ENCODE assay signal across 10 cellular contexts in the genomic region with DNA sequence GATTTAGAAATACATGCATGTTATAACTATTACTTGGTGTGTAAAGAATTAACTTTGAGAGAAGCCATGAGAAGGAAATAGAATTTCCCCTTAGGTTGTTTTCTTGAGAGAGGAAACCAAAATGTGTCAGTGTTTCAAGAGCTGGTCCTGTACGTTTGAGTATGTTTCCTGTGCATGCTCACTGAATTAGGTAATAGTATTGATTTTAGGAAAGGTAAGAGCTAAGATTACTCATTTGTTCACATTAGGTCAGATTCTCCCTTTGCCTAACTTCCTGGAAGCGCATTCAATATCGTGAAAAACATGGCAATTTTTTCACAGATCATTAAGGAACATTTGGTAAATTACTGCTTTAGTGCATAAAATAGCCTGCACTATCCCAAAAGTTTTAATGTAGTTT. TPM values are rescaled to one million over a fixed set of nuclear protein-coding genes. Genes with fewer than 3 reads are reported as not detected.
DNase-seq lines count a peak whose midpoint lies in the region; ATAC-seq and TF ChIP-seq lines count a peak whose summit lies in the region.
"Had no signal": no experiment of that assay in that cellular context is flagged by ENCODE, and none has a peak within 500 bp of the region (broad histone marks: within the 10 kb centered on the region; RNA-seq: fewer than 3 reads in every experiment).

No MANE protein-coding gene starts in this region.

- H3K9me3 ChIP-seq in right lobe of liver, result no peaks in the 10 kb centered on the region
- H3K9me3 ChIP-seq: thyroid gland had no signal

- no peaks in the 10 kb centered on the region for H3K36me3 Mint-ChIP-seq in T-cell

- H3K36me3 ChIP-seq in right lobe of liver, result no peaks in the 10 kb centered on the region
- H3K36me3 ChIP-seq: thyroid gland had no signal

- no peak overlapping the region for H3K4me3 ChIP-seq in right lobe of liver
- H3K4me3 ChIP-seq: thyroid gland had no signal

- POLR2A ChIA-PET in T-cell (lab: Charles Lee), result interaction anchor here in 1 of 2 donors (0.6 kb wide), 1 partner anchor 12 kb away, joined by 5 read pairs; no protein-coding TSS in a partner anchor

- peaks cover 0 to 5% (median 0%) of the 10 kb centered on the region in 3 donors for H3K9me3 Mint-ChIP-seq in T-cell

- peaks cover 27 to 35% (median 31%) of the 10 kb centered on the region in 3 donors for H3K4me1 Mint-ChIP-seq in T-cell

- no peaks in the 10 kb centered on the region for H3K27me3 ChIP-seq in right lobe of liver
- H3K27me3 ChIP-seq: thyroid gland had no signal

- CTCF ChIA-PET in T-cell (lab: Charles Lee), result interaction anchor here (0.6 to 0.9 kb wide), 2 partner anchors 30 to 176 kb away, joined by 3 to 4 read pairs; no protein-coding TSS in a partner anchor

- 14% methylated on average over 3 of the region's 3 CpGs for WGBS in right lobe of liver (ENCODE audit: insufficient coverage, low coverage, low lambda C conversion rate, missing lambda C conversion rate)

- H3K27me3 Mint-ChIP-seq in T-cell, result no peaks in the 10 kb centered on the region

- peak overlapping the region; percentile 72 to 80 for H3K27ac Mint-ChIP-seq in T-cell
- H3K27ac Mint-ChIP-seq: nephron progenitor cell had no signal

- ATAC-seq in GM18861 (IDR thresholded peaks at IDR 0.05; ENCODE audit: unreplicated experiment) (peak; percentile 44), GM21825 (IDR thresholded peaks at IDR 0.05; ENCODE audit: unreplicated experiment) (peak; percentile 44), T-cell (replicated peaks in 1 of 4) (peak in 1 of 4 experiments; percentile 56), right lobe of liver (peak; percentile 84 to 91 (median 88))
- ATAC-seq: SK-N-SH treated with all-trans-retinoic acid at 6 μM for 48 hours had no signal

- intact Hi-C loops in right lobe of liver (cut with DNase I), result no loop called here

- DNase-seq in T-cell (no peak), right lobe of liver (no peak), caudate nucleus (lab: John Stamatoyannopoulos, UW) (no peak), NCI-H2227 treated with DMSO at 0.1 percent for 48 hours (lab: John Stamatoyannopoulos, UW) (no peak), GF-D8 (lab: John Stamatoyannopoulos, UW) (no peak)
- DNase-seq: nephron progenitor cell, thyroid gland had no signal

- peaks cover 0 to 15% (median 4%) of the 10 kb centered on the region in 4 donors for H3K4me1 ChIP-seq in right lobe of liver
- H3K4me1 ChIP-seq: thyroid gland had no signal

- H3K27ac ChIP-seq in right lobe of liver, result peak overlapping the region; percentile 6 to 65 (median 47)
- H3K27ac ChIP-seq in caudate nucleus (ENCODE audit: low read depth, low read length), result no peak overlapping the region
- H3K27ac ChIP-seq: thyroid gland had no signal

- peak; percentile 16 for TF ChIP-seq POLR2A in right lobe of liver (IDR thresholded peaks at IDR 0.05)

- no peak overlapping the region for H3K4me3 Mint-ChIP-seq in T-cell
- H3K4me3 Mint-ChIP-seq: nephron progenitor cell had no signal

- peak in 1 of 4 donors; percentile 18 for TF ChIP-seq CTCF in right lobe of liver (IDR thresholded peaks at IDR 0.05)

RNA-seq across cellular contexts. Expression of a gene that starts 49.3 kb away (rescaled TPM):
- total RNA-seq in T-cell (10 to 100 TPM; 14.7 to 22.0 (median 17.7) TPM), right lobe of liver (10 to 100 TPM; 47.1 to 87.8 (median 81.8) TPM)
